Comparison of ENCODE assay signal across 19 cellular contexts in genomic region chrX:52654800-52655199, GRCh38. TPM values are rescaled to one million over a fixed set of nuclear protein-coding genes. Genes with fewer than 3 reads are reported as not detected.
"Had no signal": no experiment of that assay in that cellular context is flagged by ENCODE, and none has a peak within 500 bp of the region (broad histone marks: within the 10 kb centered on the region; RNA-seq: fewer than 3 reads in every experiment).

SSX7 (minus strand) TSS chrX:52654900; CDS start chrX:52653472, 1,428 bp downstream.

RNA-seq across cellular contexts. Expression of gene SSX7, which starts in this region (rescaled TPM):
- total RNA-seq: natural killer cell treated with Interleukin-12 subunit alpha and Interleukin-12 subunit beta and Interleukin-15 and Interleukin-18, amount 100 ng/mL, for 72 hours; neural crest cell; omental fat pad; osteocyte; pancreas; posterior vena cava; prostate gland; pulmonary artery endothelial cell; right atrium auricular region; sciatic nerve; smooth muscle cell; spleen; suprapubic skin; testis; transverse colon; upper lobe of right lung; urinary bladder; uterus had no signal
- polyA plus RNA-seq: pancreas, smooth muscle cell, spleen, thymus, urinary bladder had no signal
